Comparison of ENCODE assay signal across 19 cellular contexts in genomic region chr7:51732066-51732465, GRCh38.
A peak's percentile ranks its signal among the peaks of the same experiment; 100 is the strongest.
DNase-seq lines count a peak whose midpoint lies in the region; ATAC-seq and TF ChIP-seq lines count a peak whose summit lies in the region.
"Had no signal": no experiment of that assay in that cellular context is flagged by ENCODE, and none has a peak within 500 bp of the region (broad histone marks: within the 10 kb centered on the region; RNA-seq: fewer than 3 reads in every experiment).

No MANE protein-coding gene starts in this region.

- peaks cover 4% of the 10 kb centered on the region for H3K36me3 Mint-ChIP-seq in neural crest cell (ENCODE audit: low read depth)
- peaks cover 4% of the 10 kb centered on the region for H3K36me3 Mint-ChIP-seq in type B pancreatic cell
- H3K36me3 Mint-ChIP-seq in immature natural killer cell, result peaks cover 0 to 5% (median 0%) of the 10 kb centered on the region in 3 donors

- H3K4me3 Mint-ChIP-seq in neural crest cell (no peak overlapping the region), type B pancreatic cell (no peak overlapping the region), immature natural killer cell (no peak overlapping the region)

- H3K27ac Mint-ChIP-seq in neural crest cell (ENCODE audit: unreplicated experiment) (peak overlapping the region; percentile 13), type B pancreatic cell (peak overlapping the region; percentile 13), immature natural killer cell (no peak overlapping the region)

- H3K27me3 Mint-ChIP-seq in neural crest cell (ENCODE audit: low read depth) (no peaks in the 10 kb centered on the region), type B pancreatic cell (no peaks in the 10 kb centered on the region), immature natural killer cell (ENCODE audit: low read depth in 3 of 3) (no peaks in the 10 kb centered on the region)

- H3K4me1 Mint-ChIP-seq in neural crest cell (peaks cover 10% of the 10 kb centered on the region), type B pancreatic cell (ENCODE audit: unreplicated experiment) (no peaks in the 10 kb centered on the region), immature natural killer cell (no peaks in the 10 kb centered on the region)

- peak overlapping the region; percentile 60 for H3K27ac ChIP-seq in cingulate gyrus (ENCODE audit: low read depth, low read length)
- H3K27ac ChIP-seq: SJSA1 had no signal

- H3K9me3 Mint-ChIP-seq in neural crest cell, result peaks cover 5% of the 10 kb centered on the region
- peaks cover 7% of the 10 kb centered on the region for H3K9me3 Mint-ChIP-seq in type B pancreatic cell
- H3K9me3 Mint-ChIP-seq in immature natural killer cell, result peaks cover 11 to 53% (median 20%) of the 10 kb centered on the region in 6 donors

- peak in 29 of 56 donors; percentile 3 to 64 (median 23) for DNase-seq in amygdala (lab: John Stamatoyannopoulos, UW)
- DNase-seq in neural crest cell (ENCODE audit: low read depth, low spot score), result no peak
- DNase-seq in type B pancreatic cell (ENCODE audit: extremely low spot score, unreplicated experiment), result no peak
- no peak for DNase-seq in immature natural killer cell
- DNase-seq in GF-D8 (lab: John Stamatoyannopoulos, UW), result no peak
- DNase-seq: ACHN, AML-193, COR-L47, MV-4-11, NCI-H1417 treated with DMSO at 0.1 percent for 48 hours, NCI-H1930, NCI-H2171 treated with DMSO at 0.1 percent for 48 hours, NCI-H510A, NCI-H774 had no signal

- TF ChIP-seq CTCF in neural crest cell (conservative IDR thresholded peaks at IDR 0.05) (no peak), type B pancreatic cell (conservative IDR thresholded peaks at IDR 0.05) (no peak)

- no peak for ATAC-seq in HG03095 (IDR thresholded peaks at IDR 0.05; ENCODE audit: unreplicated experiment)
- ATAC-seq: HCT116, K562 had no signal

Comparison
In these comparisons a context has a peak if more than half of its experiments do, and no peak if none do; other contexts are left out.
1. DNase-seq: peak in amygdala (29 of 56); none in neural crest cell (single experiment), type B pancreatic cell (single experiment), immature natural killer cell (0 of 3) and GF-D8 (single experiment).
2. H3K27ac Mint-ChIP-seq: peak in neural crest cell (single experiment) and type B pancreatic cell (single experiment); none in immature natural killer cell (0 of 6).